ENCODE assay signal across 27 cellular contexts in the genomic region with DNA sequence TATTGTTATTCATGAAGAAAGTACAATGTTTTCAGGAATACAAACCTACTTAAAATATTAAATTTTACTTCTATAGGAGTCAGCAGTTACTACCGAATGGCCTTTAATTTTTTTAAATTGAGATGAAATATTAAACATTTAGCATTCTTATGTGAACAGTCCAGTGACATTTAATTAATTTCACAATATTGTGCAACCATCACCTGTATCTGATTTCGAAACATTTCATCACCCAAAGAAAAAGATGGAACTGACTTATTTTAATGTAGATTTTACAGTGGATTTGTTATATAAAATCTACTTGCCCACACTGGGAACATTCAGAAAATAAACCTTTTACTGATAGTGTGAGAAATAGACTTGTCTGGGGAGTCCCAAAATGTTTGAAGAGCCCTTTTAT.
"Had no signal": no experiment of that assay in that cellular context is flagged by ENCODE, and none has a peak within 500 bp of the region (broad histone marks: within the 10 kb centered on the region; RNA-seq: fewer than 3 reads in every experiment).

No MANE protein-coding gene starts in this region.

- ATAC-seq: natural killer cell; sciatic nerve; stimulated activated naive B cell treated with anti-CD40 and anti-IgM and Interleukin-4, amounts not matched to agents 10 μg/mL and 1 μg/mL and 100 μg/mL, for 72 hours; stimulated activated naive CD8-positive, alpha-beta T cell treated with anti-CD3 and anti-CD28 coated beads, Interleukin-15, Interleukin-2, amounts not matched to agents 100 U/mL and 50 U/mL, for 24 hours had no signal

- H3K27ac ChIP-seq: left ventricle myocardium inferior, neural progenitor cell, neutrophil, right atrium auricular region, skin epidermis, stomach, testis, thyroid gland, transverse colon, upper lobe of left lung, vagina had no signal

- H3K4me1 Mint-ChIP-seq: mesothelial cell of epicardium; naive B cell; natural killer cell; nephron progenitor cell; neural progenitor cell; stimulated activated naive B cell treated with anti-CD40 and anti-IgM and Interleukin-4, amounts not matched to agents 10 μg/mL and 1 μg/mL and 100 μg/mL, for 72 hours had no signal

- H3K27me3 ChIP-seq: neural progenitor cell, neutrophil, right atrium auricular region, stomach, testis, thyroid gland, transverse colon, upper lobe of left lung, vagina had no signal

- H3K36me3 ChIP-seq: left ventricle myocardium inferior, neural progenitor cell, neutrophil, right atrium auricular region, stomach, thyroid gland, transverse colon, upper lobe of left lung, vagina had no signal

- DNase-seq: islet precursor cell; left ventricle myocardium inferior; mesendoderm; naive B cell; natural killer cell; nephron progenitor cell; occipital lobe; stimulated activated CD4-positive, alpha-beta T cell treated with anti-CD3 and anti-CD28 coated beads, Interleukin-12 subunit alpha, Interleukin-12 subunit beta, amount 100 ng/mL, for 4 hours; stimulated activated CD4-positive, alpha-beta T cell treated with anti-CD3 and anti-CD28 coated beads, Interleukin-15, amount 100 ng/mL, for 24 hours; stimulated activated CD4-positive, alpha-beta T cell treated with anti-CD3 and anti-CD28 coated beads, Interleukin-2, amount 100 ng/mL, for 24 hours; stimulated activated CD4-positive, alpha-beta T cell treated with anti-CD3 and anti-CD28 coated beads, Interleukin-4, amount 100 ng/mL, for 1 hour; stimulated activated naive B cell treated with anti-CD40 and anti-IgM and Interleukin-4, amounts not matched to agents 10 μg/mL and 1 μg/mL and 100 μg/mL, for 72 hours; stimulated activated naive CD8-positive, alpha-beta T cell treated with anti-CD3 and anti-CD28 coated beads, Interleukin-15, Interleukin-2, amounts not matched to agents 100 U/mL and 50 U/mL, for 24 hours; stomach; testis; thyroid gland; transverse colon; upper lobe of left lung had no signal

- H3K4me1 ChIP-seq: left ventricle myocardium inferior, neural progenitor cell, right atrium auricular region, stomach, testis, thyroid gland, transverse colon, upper lobe of left lung, vagina had no signal

- H3K27me3 Mint-ChIP-seq: naive B cell; progenitor cell of endocrine pancreas; stimulated activated naive B cell treated with anti-CD40 and anti-IgM and Interleukin-4, amounts not matched to agents 10 μg/mL and 1 μg/mL and 100 μg/mL, for 72 hours had no signal

- H3K36me3 Mint-ChIP-seq: mesothelial cell of epicardium; naive B cell; natural killer cell; neural progenitor cell; stimulated activated naive B cell treated with anti-CD40 and anti-IgM and Interleukin-4, amounts not matched to agents 10 μg/mL and 1 μg/mL and 100 μg/mL, for 72 hours had no signal

- H2AFZ ChIP-seq: neural progenitor cell had no signal

- H3K9me3 ChIP-seq: left ventricle myocardium inferior, neutrophil, right atrium auricular region, stomach, testis, thyroid gland, transverse colon, upper lobe of left lung, vagina had no signal

- H3K4me3 ChIP-seq: left ventricle myocardium inferior, lung, neural progenitor cell, right atrium auricular region, skin epidermis, stomach, testis, thyroid gland, transverse colon, upper lobe of left lung, vagina had no signal

- H3K9ac ChIP-seq: neural progenitor cell had no signal

- H3K27ac Mint-ChIP-seq: mesothelial cell of epicardium; naive B cell; natural killer cell; nephron progenitor cell; neural progenitor cell; progenitor cell of endocrine pancreas; stimulated activated naive B cell treated with anti-CD40 and anti-IgM and Interleukin-4, amounts not matched to agents 10 μg/mL and 1 μg/mL and 100 μg/mL, for 72 hours had no signal

- H3K4me3 Mint-ChIP-seq: mesothelial cell of epicardium; naive B cell; natural killer cell; nephron progenitor cell; neural progenitor cell; stimulated activated naive B cell treated with anti-CD40 and anti-IgM and Interleukin-4, amounts not matched to agents 10 μg/mL and 1 μg/mL and 100 μg/mL, for 72 hours had no signal

- H3K9me3 Mint-ChIP-seq: mesothelial cell of epicardium, nephron progenitor cell, neural progenitor cell had no signal

- H3K4me2 ChIP-seq: neural progenitor cell had no signal
